ENCODE assay signal across 17 cellular contexts in the genomic region with DNA sequence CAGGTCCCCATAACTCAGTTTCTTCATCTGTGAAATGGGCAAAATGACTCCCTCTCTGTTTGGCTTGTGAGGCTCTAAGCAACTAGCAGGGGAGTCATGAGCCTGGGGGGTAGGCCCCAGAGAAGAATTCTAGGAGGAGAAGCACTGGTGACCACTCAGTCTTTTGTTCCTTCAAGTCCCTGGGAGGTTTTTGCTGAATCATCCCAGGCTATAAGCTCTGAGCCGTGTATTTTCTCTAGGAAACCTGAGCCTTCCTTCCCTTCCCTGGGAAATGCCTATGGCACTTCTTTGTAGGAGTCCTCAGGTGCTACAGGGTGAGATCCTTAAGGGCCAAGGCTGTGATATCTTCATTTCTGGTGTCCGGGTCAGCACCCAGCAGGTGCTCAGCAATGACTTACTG. TPM values are rescaled to one million over a fixed set of nuclear protein-coding genes. Genes with fewer than 3 reads are reported as not detected.
"Had no signal": no experiment of that assay in that cellular context is flagged by ENCODE, and none has a peak within 500 bp of the region (broad histone marks: within the 10 kb centered on the region; RNA-seq: fewer than 3 reads in every experiment).

No MANE protein-coding gene starts in this region.

- H3K27me3 ChIP-seq: testis had no signal

- H3K27ac ChIP-seq: epithelial cell of prostate, psoas muscle, testis, upper lobe of right lung had no signal

- H3K4me3 ChIP-seq: psoas muscle, testis, upper lobe of right lung had no signal

- ATAC-seq: activated T-helper 17 cell treated with anti-CD3 and anti-CD28 coated beads, Interleukin-2, amount 50 U/mL, for 72 hours; left colon; psoas muscle; stimulated activated naive CD8-positive, alpha-beta T cell treated with anti-CD3 and anti-CD28 coated beads, Interleukin-15, amount 100 ng/mL, for 72 hours; upper lobe of right lung had no signal

- DNase-seq: activated CD4-positive, alpha-beta T cell treated with anti-CD3 and anti-CD28 coated beads for 1 hour; activated CD4-positive, alpha-beta T cell treated with anti-CD3 and anti-CD28 coated beads, Interleukin-2, amount 50 U/mL, for 4 hours; activated naive CD4-positive, alpha-beta T cell treated with Interleukin-2 at 50 U/mL for 16 hours; aorta; dermis blood vessel endothelial cell; head of caudate nucleus; left colon; psoas muscle; stimulated activated CD4-positive, alpha-beta T cell treated with anti-CD3 and anti-CD28 coated beads, Interleukin-1b, Interleukin-23, amount 100 ng/mL, for 48 hours; stimulated activated naive CD8-positive, alpha-beta T cell treated with anti-CD3 and anti-CD28 coated beads, Interleukin-15, amount 100 ng/mL, for 72 hours; testis; upper lobe of right lung had no signal

- H3K4me1 ChIP-seq: psoas muscle, testis, upper lobe of right lung had no signal

- H3K9me3 ChIP-seq: psoas muscle, testis, upper lobe of right lung had no signal

- H3K36me3 ChIP-seq: upper lobe of right lung had no signal

RNA-seq across cellular contexts. Expression of gene RPH3A, which starts 4.5 kb away (rescaled TPM):
- total RNA-seq: activated T-helper 17 cell treated with anti-CD3 and anti-CD28 coated beads, Interleukin-2, amount 50 U/mL, for 72 hours; dermis blood vessel endothelial cell; lung microvascular endothelial cell; neural crest cell; osteocyte had no signal
